In genomic region chr2:27069436-27069835, GRCh38 we compare ENCODE assay signal across 12 cellular contexts. TPM values are rescaled to one million over a fixed set of nuclear protein-coding genes. Genes with fewer than 3 reads are reported as not detected.
A peak's percentile ranks its signal among the peaks of the same experiment; 100 is the strongest.
DNase-seq lines count a peak whose midpoint lies in the region; ATAC-seq and TF ChIP-seq lines count a peak whose summit lies in the region.
"Had no signal": no experiment of that assay in that cellular context is flagged by ENCODE, and none has a peak within 500 bp of the region (broad histone marks: within the 10 kb centered on the region; RNA-seq: fewer than 3 reads in every experiment).

No MANE protein-coding gene starts in this region.

- H2AFZ ChIP-seq in DND-41 (ENCODE audit: low read depth, low read length) (no peak overlapping the region), PC-9 (no peak overlapping the region)

- BruUV-seq in PC-9 (replicated peaks; lab: Mats Ljungman, UMichigan): no TSS peak

- H3K4me1 ChIP-seq in DND-41 (ENCODE audit: insufficient read depth, low read length) (peaks cover 37% of the 10 kb centered on the region), PC-9 (replicated peaks; ENCODE audit: insufficient read depth) (peaks cover 11% of the 10 kb centered on the region), endodermal cell (ENCODE audit: control insufficient read depth, insufficient read depth, low read length) (peaks cover 7% of the 10 kb centered on the region)

- 93 to 100% methylated on average over 4 to 6 of the region's 6 CpGs for WGBS in endodermal cell (ENCODE audit: insufficient coverage in 1 of 2, insufficient read length in 1 of 2), 2 experiments

- no peaks in the 10 kb centered on the region for H3K27me3 Mint-ChIP-seq in endodermal cell (ENCODE audit: insufficient read depth)
- H3K27me3 Mint-ChIP-seq in osteocyte (ENCODE audit: unreplicated experiment): no peaks in the 10 kb centered on the region

- DNase-seq in DND-41 (no peak), PC-9 (no peak), endodermal cell (no peak), osteocyte (ENCODE audit: extremely low spot score, unreplicated experiment) (no peak), NCI-H345 (lab: John Stamatoyannopoulos, UW) (no peak), HK-2 (ENCODE audit: unreplicated experiment) (no peak)
- no peak for DNase-seq in activated effector memory CD4-positive, alpha-beta T cell treated with anti-CD3 and anti-CD28 coated beads, Interleukin-2, amount 50 U/mL, for 16 hours
- DNase-seq: gastrocnemius medialis; lower lobe of right lung; NCI-H1092 treated with DMSO at 0.1 percent for 48 hours; stimulated activated CD4-positive, alpha-beta T cell treated with anti-CD3 and anti-CD28 coated beads, Interleukin-12 subunit alpha, Interleukin-12 subunit beta, amount 100 ng/mL, for 4 hours had no signal

- H3K36me3 Mint-ChIP-seq in endodermal cell (ENCODE audit: low read depth) (peaks cover 47% of the 10 kb centered on the region), osteocyte (ENCODE audit: unreplicated experiment) (peaks cover 21% of the 10 kb centered on the region)

- no peaks in the 10 kb centered on the region for H3K9me3 ChIP-seq in DND-41 (ENCODE audit: insufficient read depth, low read length, severe bottlenecking)
- no peaks in the 10 kb centered on the region for H3K9me3 ChIP-seq in PC-9 (ENCODE audit: insufficient read depth, low read depth)
- no peaks in the 10 kb centered on the region for H3K9me3 ChIP-seq in endodermal cell (ENCODE audit: control insufficient read depth, low read length)
- H3K9me3 ChIP-seq: ascending aorta, gastrocnemius medialis, lower lobe of right lung had no signal

- no peaks in the 10 kb centered on the region for H3K9me3 Mint-ChIP-seq in endodermal cell
- no peaks in the 10 kb centered on the region for H3K9me3 Mint-ChIP-seq in osteocyte (ENCODE audit: unreplicated experiment)

- H3K4me3 ChIP-seq in DND-41 (ENCODE audit: low read depth in 1 of 2, low read length in 2 of 2) (no peak overlapping the region), PC-9 (no peak overlapping the region), endodermal cell (ENCODE audit: low read length) (peak overlapping the region; percentile 100)

- no peaks in the 10 kb centered on the region for H3K27me3 ChIP-seq in DND-41 (ENCODE audit: insufficient read depth, low read length, poor library complexity)
- no peaks in the 10 kb centered on the region for H3K27me3 ChIP-seq in PC-9 (ENCODE audit: insufficient read depth, low read depth)
- no peaks in the 10 kb centered on the region for H3K27me3 ChIP-seq in endodermal cell (ENCODE audit: control insufficient read depth, insufficient read depth, low read length, poor library complexity, severe bottlenecking)
- H3K27me3 ChIP-seq: ascending aorta, gastrocnemius medialis had no signal

- peaks cover 19% of the 10 kb centered on the region for H3K4me1 Mint-ChIP-seq in endodermal cell
- peaks cover 47% of the 10 kb centered on the region for H3K4me1 Mint-ChIP-seq in osteocyte (ENCODE audit: unreplicated experiment)

- TF ChIP-seq CTCF in DND-41 (IDR thresholded peaks at IDR 0.05; ENCODE audit: borderline replicate concordance, extremely low read depth, low read length, poor library complexity, severe bottlenecking) (no peak), PC-9 (conservative IDR thresholded peaks at IDR 0.05) (no peak), endodermal cell (conservative IDR thresholded peaks at IDR 0.05) (no peak), osteocyte (IDR thresholded peaks at IDR 0.05) (no peak)

- H4K20me1 ChIP-seq in DND-41 (ENCODE audit: insufficient read depth, low read length) (peaks cover 20% of the 10 kb centered on the region; the same call in 1 of the 2 replicates), PC-9 (ENCODE audit: insufficient read depth) (0 out of 2 replicates have a peak, but pooled peaks cover 6% of the 10 kb centered on the region)

- POLR2A ChIA-PET in PC-9 (lab: Charles Lee; ENCODE audit: unreplicated experiment): no interaction called here

- H3K9ac ChIP-seq in DND-41 (ENCODE audit: low read depth, low read length): peak overlapping the region; percentile 84; the same call in 1 of the 2 replicates
- H3K9ac ChIP-seq in endodermal cell (ENCODE audit: extremely low read depth, low read length, poor library complexity, severe bottlenecking): peak overlapping the region; percentile 1

- H3K27ac Mint-ChIP-seq in endodermal cell: no peak overlapping the region
- peak overlapping the region; percentile 91 for H3K27ac Mint-ChIP-seq in osteocyte (ENCODE audit: unreplicated experiment)

- H3K36me3 ChIP-seq in DND-41 (ENCODE audit: insufficient read depth, low read length): peaks cover 48% of the 10 kb centered on the region
- H3K36me3 ChIP-seq in PC-9 (ENCODE audit: low read depth): peaks cover 19% of the 10 kb centered on the region
- peaks cover 49% of the 10 kb centered on the region for H3K36me3 ChIP-seq in endodermal cell (ENCODE audit: control insufficient read depth, insufficient read depth, low read length)

- CTCF ChIA-PET in PC-9 (lab: Charles Lee): no interaction called here

- no peak for ATAC-seq in DND-41 (ENCODE audit: insufficient read depth, low read depth)
- ATAC-seq: gastrocnemius medialis, lower lobe of right lung had no signal

- peak overlapping the region; percentile 95; the same call in 1 of the 2 replicates for H3K4me2 ChIP-seq in DND-41 (ENCODE audit: insufficient read depth, low read length)
- peak overlapping the region; percentile 94; the same call in 1 of the 2 replicates for H3K4me2 ChIP-seq in PC-9

- H3F3A ChIP-seq in PC-9 (ENCODE audit: insufficient read depth, low read depth): peaks cover 15% of the 10 kb centered on the region

- H3K4me3 Mint-ChIP-seq in endodermal cell (peak overlapping the region; percentile 95), osteocyte (ENCODE audit: unreplicated experiment) (peak overlapping the region; percentile 89)

- H3K27ac ChIP-seq in DND-41 (ENCODE audit: low read length): no peak overlapping the region
- H3K27ac ChIP-seq in PC-9: no peak overlapping the region
- no peak overlapping the region for H3K27ac ChIP-seq in endodermal cell (ENCODE audit: low read depth, low read length)
- H3K27ac ChIP-seq: lower lobe of right lung had no signal

- intact Hi-C loops in PC-9 (cut with micrococcal nuclease; ENCODE audit: unreplicated experiment): no loop called here

- no peaks in the 10 kb centered on the region for H3K9me2 ChIP-seq in PC-9 (ENCODE audit: insufficient read depth)

- peaks cover 28% of the 10 kb centered on the region for H3K79me2 ChIP-seq in DND-41 (ENCODE audit: insufficient read depth, low read length)
- H3K79me2 ChIP-seq in PC-9 (ENCODE audit: low read depth): peaks cover 29% of the 10 kb centered on the region

RNA-seq across cellular contexts. Expression of gene OST4, which starts 2.0 kb away (rescaled TPM):
- 165 and 166 TPM in 2 replicates for total RNA-seq in PC-9 (2021)
- total RNA-seq in endodermal cell: 100 to 1,000 TPM; 290 to 311 TPM
- 206 TPM for polyA plus RNA-seq in endodermal cell (2013, experiment 1 of 2)
- polyA plus RNA-seq in endodermal cell (2013, experiment 2 of 2): 204 TPM
- total RNA-seq in osteocyte: 369 and 380 TPM in 2 replicates

RNA-seq across cellular contexts. Expression of gene EMILIN1, which starts 9.0 kb away (rescaled TPM):
- total RNA-seq in PC-9 (2021): 0.83 and 1.6 TPM in 2 replicates
- total RNA-seq in endodermal cell: 1 to 10 TPM; 1.9 to 2.1 TPM
- 11.8 TPM for polyA plus RNA-seq in endodermal cell (2013, experiment 1 of 2)
- 15.3 TPM for polyA plus RNA-seq in endodermal cell (2013, experiment 2 of 2)
- 206 and 212 TPM in 2 replicates for total RNA-seq in osteocyte

RNA-seq across cellular contexts. Expression of gene KHK, which starts 17.1 kb away (rescaled TPM):
- total RNA-seq in PC-9 (2021) (4.4 and 10.4 TPM in 2 replicates), endodermal cell (1 to 10 TPM; 3.3 to 3.9 TPM), osteocyte (2.0 and 2.4 TPM in 2 replicates)
- 2.9 TPM for polyA plus RNA-seq in endodermal cell (2013, experiment 1 of 2)
- polyA plus RNA-seq in endodermal cell (2013, experiment 2 of 2): 2.6 TPM

RNA-seq across cellular contexts. Expression of gene AGBL5, which starts 18.0 kb away (rescaled TPM):
- total RNA-seq in PC-9 (2021) (63.2 and 64.0 TPM in 2 replicates), endodermal cell (10 to 100 TPM; 56.9 to 76.1 TPM), osteocyte (23.4 and 23.9 TPM in 2 replicates)
- 72.2 TPM for polyA plus RNA-seq in endodermal cell (2013, experiment 1 of 2)
- 70.4 TPM for polyA plus RNA-seq in endodermal cell (2013, experiment 2 of 2)

RNA-seq across cellular contexts. Expression of gene TMEM214, which starts 36.7 kb away (rescaled TPM):
- 60.9 and 65.6 TPM in 2 replicates for total RNA-seq in PC-9 (2021)
- total RNA-seq in endodermal cell: 10 to 100 TPM; 52.7 to 63.7 TPM
- polyA plus RNA-seq in endodermal cell (2013, experiment 1 of 2): 41.2 TPM
- 39.0 TPM for polyA plus RNA-seq in endodermal cell (2013, experiment 2 of 2)
- 116 and 118 TPM in 2 replicates for total RNA-seq in osteocyte

Comparison
In these comparisons a context has a peak if more than half of its experiments do, and no peak if none do; other contexts are left out.
1. RNA of gene EMILIN1, which starts 9.0 kb away (total RNA-seq): 206 to 212 TPM in osteocyte; 1.9 to 2.1 TPM in endodermal cell and 0.83 to 1.6 TPM in PC-9; every median in the first group is over 10 times any median in the second.